In genomic region chr2:189676471-189676870, GRCh38 we compare ENCODE assay signal across 21 cellular contexts. TPM values are rescaled to one million over a fixed set of nuclear protein-coding genes. Genes with fewer than 3 reads are reported as not detected.
DNase-seq lines count a peak whose midpoint lies in the region; ATAC-seq and TF ChIP-seq lines count a peak whose summit lies in the region.
"Had no signal": no experiment of that assay in that cellular context is flagged by ENCODE, and none has a peak within 500 bp of the region (broad histone marks: within the 10 kb centered on the region; RNA-seq: fewer than 3 reads in every experiment).

No MANE protein-coding gene starts in this region.

- TF ChIP-seq CTCF in IMR-90 (conservative IDR thresholded peaks at IDR 0.05; ENCODE audit: low read depth, low read length) = no peak
- TF ChIP-seq CTCF in astrocyte of the spinal cord (IDR thresholded peaks at IDR 0.05; ENCODE audit: low read depth, low read length) = no peak

- intact Hi-C loops in IMR-90 (cut with micrococcal nuclease) = no loop called here

- in situ Hi-C loops in IMR-90 (cut with MboI; ENCODE audit: low sequenced_read_pairs) = no loop called here
- in situ Hi-C loops in astrocyte of the spinal cord (cut with HindIII; ENCODE audit: low sequenced_read_pairs) = no loop called here

- H4K91ac ChIP-seq in IMR-90 (ENCODE audit: insufficient read depth, low read depth, low read length) = no peak overlapping the region

- H3K14ac ChIP-seq in IMR-90 (replicated peaks; ENCODE audit: low read depth, low read length) = no peak overlapping the region

- H2AK5ac ChIP-seq in IMR-90 (ENCODE audit: low read depth, low read length) = no peak overlapping the region

- 0 out of 2 replicates have a peak, but pooled peaks cover 2% of the 10 kb centered on the region for H3K4me1 ChIP-seq in IMR-90 (ENCODE audit: control insufficient read depth, insufficient read depth, low read length)

- TF ChIP-seq RAD21 in IMR-90 (IDR thresholded peaks at IDR 0.05; ENCODE audit: low read length) = no peak

- no peak overlapping the region for H3K56ac ChIP-seq in IMR-90 (ENCODE audit: extremely low read depth, insufficient read depth, low read length)

- no peak overlapping the region for H3K9ac ChIP-seq in IMR-90 (ENCODE audit: low read depth, low read length)

- H2BK5ac ChIP-seq in IMR-90 (ENCODE audit: low read depth, low read length, poor library complexity, severe bottlenecking) = no peak overlapping the region

- H2AFZ ChIP-seq in IMR-90 (replicated peaks; ENCODE audit: low read length, poor library complexity) = no peak overlapping the region

- H4K5ac ChIP-seq in IMR-90 (ENCODE audit: low read depth, low read length) = no peak overlapping the region

- H3K9me3 ChIP-seq in IMR-90 (ENCODE audit: control insufficient read depth, insufficient read depth, low read length) = no peaks in the 10 kb centered on the region

- H2BK120ac ChIP-seq in IMR-90 (ENCODE audit: low read depth, low read length) = no peak overlapping the region

- dilution Hi-C loops in IMR-90 (cut with HindIII; ENCODE audit: low sequenced_read_pairs, unreplicated experiment) = no loop called here

- no peaks in the 10 kb centered on the region for H3K27me3 ChIP-seq in IMR-90 (ENCODE audit: control insufficient read depth, insufficient read depth, low read length)

- POLR2A ChIA-PET in IMR-90 (lab: Charles Lee; ENCODE audit: unreplicated experiment) = interaction anchor here (0.7 kb wide), 1 partner anchor 17 kb away, joined by 6 read pairs; no protein-coding TSS in a partner anchor

- 0 out of 2 replicates have a peak, but pooled peaks cover 1% of the 10 kb centered on the region for H3K36me3 ChIP-seq in IMR-90 (ENCODE audit: control insufficient read depth, insufficient read depth, low read length)

- no peak overlapping the region for H3K18ac ChIP-seq in IMR-90 (ENCODE audit: low read depth, low read length)

- WGBS in IMR-90 (ENCODE audit: extremely low coverage in 2 of 2, insufficient read length in 1 of 2), 2 experiments = no CpG with 5 or more reads among the region's 4 CpGs

- ATAC-seq in IMR-90 (ENCODE audit: low read depth) (no peak), HG03378 (IDR thresholded peaks at IDR 0.05; ENCODE audit: unreplicated experiment) (no peak)
- ATAC-seq: K562 had no signal

- no peak overlapping the region for H2BK20ac ChIP-seq in IMR-90 (ENCODE audit: low read depth, low read length)

- TF ChIP-seq POLR2A in IMR-90 (IDR thresholded peaks at IDR 0.05; ENCODE audit: low read depth, low read length) = no peak

- H4K8ac ChIP-seq in IMR-90 (ENCODE audit: low read depth in 2 of 2, low read length in 2 of 2) = no peak overlapping the region

- CTCF ChIA-PET in IMR-90 (lab: Yijun Ruan, JAX) = interaction anchor here (0.6 to 1.3 kb wide), 2 partner anchors 20 to 396 kb away, joined by 3 to 5 read pairs; no protein-coding TSS in a partner anchor

- H3K23ac ChIP-seq in IMR-90 (ENCODE audit: low read depth, low read length) = no peak overlapping the region

- no peak overlapping the region for H2AK9ac ChIP-seq in IMR-90 (replicated peaks; ENCODE audit: low read depth, low read length, poor library complexity)

- peaks cover 14 to 15% of the 10 kb centered on the region in 2 experiments; a peak in 3 of 4 replicates for H3K79me1 ChIP-seq in IMR-90 (ENCODE audit: low read depth in 1 of 2, low read length in 2 of 2)

- no peaks in the 10 kb centered on the region for H4K20me1 ChIP-seq in IMR-90 (ENCODE audit: insufficient read depth, low read length)

- DNase-seq in AG08395 (ENCODE audit: low spot score) = peak; percentile 36
- DNase-seq in IMR-90 = peak; percentile 61
- peak; percentile 56 for DNase-seq in astrocyte of the spinal cord (ENCODE audit: low read depth, low spot score)
- peak; percentile 39 for DNase-seq in fibroblast of the conjunctiva (ENCODE audit: low read depth)
- DNase-seq in DMS79 (lab: John Stamatoyannopoulos, UW) = no peak
- DNase-seq in nucleus accumbens (lab: John Stamatoyannopoulos, UW) = no peak
- no peak for DNase-seq in activated naive CD4-positive, alpha-beta T cell treated with anti-CD3 and anti-CD28 coated beads, Interleukin-2, amount 50 U/mL, for 16 hours
- DNase-seq: 8988T, C1 segment of cervical spinal cord, DMS 273 treated with DMSO at 0.1 percent for 48 hours, H7, MV-4-11, NCI-H1417 treated with DMSO at 0.1 percent for 48 hours, NCI-H1930, NCI-H2171, NCI-H748 treated with DMSO at 0.1 percent for 48 hours, OCI-M1, RPMI8226, SIG-M5 had no signal

- H3K27ac ChIP-seq in IMR-90 (ENCODE audit: insufficient read depth, low read length) = no peak overlapping the region

- H3K4me2 ChIP-seq in IMR-90 (ENCODE audit: low read depth, low read length) = no peak overlapping the region

- no peak overlapping the region for H2BK15ac ChIP-seq in IMR-90 (ENCODE audit: low read depth, low read length)

- H3K4me3 ChIP-seq in IMR-90 (ENCODE audit: insufficient read depth, low read depth, low read length) (no peak overlapping the region), astrocyte of the spinal cord (ENCODE audit: low read depth, low read length) (no peak overlapping the region)
- H3K4me3 ChIP-seq: K562 had no signal

- no TSS peak for BruUV-seq in IMR-90 (replicated peaks; lab: Mats Ljungman, UMichigan)

- no peaks in the 10 kb centered on the region for H3K9me1 ChIP-seq in IMR-90 (ENCODE audit: insufficient read depth, low read length)

- no peak overlapping the region for H3K4ac ChIP-seq in IMR-90 (ENCODE audit: low read depth, low read length)

TF ChIP-seq in IMR-90, 13 proteins besides CTCF, POLR2A, EP300 and RAD21:
- TF ChIP-seq MAFK (IDR thresholded peaks at IDR 0.05; ENCODE audit: low read depth, low read length) (no peak), RFX5 (IDR thresholded peaks at IDR 0.05; ENCODE audit: low read depth, low read length) (no peak), MAZ (IDR thresholded peaks at IDR 0.05; ENCODE audit: borderline replicate concordance, low read depth, low read length) (no peak), RCOR1 (IDR thresholded peaks at IDR 0.05; ENCODE audit: insufficient replicate concordance, low read length) (no peak), ELK1 (IDR thresholded peaks at IDR 0.05; ENCODE audit: borderline replicate concordance, low read depth, low read length) (no peak), NFE2L2 (IDR thresholded peaks at IDR 0.05; ENCODE audit: low read depth, low read length) (no peak), BHLHE40 (IDR thresholded peaks at IDR 0.05; ENCODE audit: low read depth, low read length) (no peak), FOS (IDR thresholded peaks at IDR 0.05; ENCODE audit: low read depth, low read length) (no peak), SMC3 (IDR thresholded peaks at IDR 0.05; ENCODE audit: low read depth, low read length) (no peak), CHD1 (IDR thresholded peaks at IDR 0.05; ENCODE audit: low read depth, low read length) (no peak), USF2 (IDR thresholded peaks at IDR 0.05; ENCODE audit: low read depth, low read length) (no peak), CEBPB (IDR thresholded peaks at IDR 0.05; ENCODE audit: low read depth, low read length) (no peak), MXI1 (IDR thresholded peaks at IDR 0.05; ENCODE audit: borderline replicate concordance, low read depth, low read length) (no peak)

RNA-seq across cellular contexts. Expression of gene ANKAR, which starts 2.0 kb away (rescaled TPM):
- total RNA-seq in IMR-90 (2012; rRNA removed) = 2.2 and 4.4 TPM in 2 replicates
- polyA plus RNA-seq in IMR-90 (2012; rRNA removed) = 0.96 and 1.1 TPM in 2 replicates
- 0.25 and 0.53 TPM in 2 replicates for polyA plus RNA-seq in IMR-90 (2012; cell fraction: cytosol; rRNA removed)
- 0.66 and 3.6 TPM in 2 replicates for polyA plus RNA-seq in IMR-90 (2012; cell fraction: nucleus; rRNA removed; ENCODE audit: low replicate concordance)

RNA-seq across cellular contexts. Expression of gene ASNSD1, which starts 15.2 kb away (rescaled TPM):
- 35.7 and 67.5 TPM in 2 replicates for total RNA-seq in IMR-90 (2012; rRNA removed)
- 20.0 and 29.1 TPM in 2 replicates for polyA plus RNA-seq in IMR-90 (2012; rRNA removed)
- polyA plus RNA-seq in IMR-90 (2012; cell fraction: cytosol; rRNA removed) = 8.7 and 10.1 TPM in 2 replicates
- polyA plus RNA-seq in IMR-90 (2012; cell fraction: nucleus; rRNA removed; ENCODE audit: low replicate concordance) = 3.1 and 9.5 TPM in 2 replicates

Comparison
In these comparisons a context has a peak if more than half of its experiments do, and no peak if none do; other contexts are left out.
1. DNase-seq: peak in AG08395 (single experiment), IMR-90 (single experiment), astrocyte of the spinal cord (single experiment) and fibroblast of the conjunctiva (single experiment); none in DMS79 (single experiment), nucleus accumbens (0 of 56) and activated naive CD4-positive, alpha-beta T cell treated with anti-CD3 and anti-CD28 coated beads, Interleukin-2, amount 50 U/mL, for 16 hours (single experiment).